Comparison of ENCODE assay signal across 21 cellular contexts in genomic region chr16:65509172-65509571, GRCh38.
DNase-seq lines count a peak whose midpoint lies in the region; ATAC-seq, FAIRE-seq and TF ChIP-seq lines count a peak whose summit lies in the region.
"Had no signal": no experiment of that assay in that cellular context is flagged by ENCODE, and none has a peak within 500 bp of the region (broad histone marks: within the 10 kb centered on the region; RNA-seq: fewer than 3 reads in every experiment).

No MANE protein-coding gene starts in this region.

- no peak for FAIRE-seq in bronchial epithelial cell (lab: Jason Lieb, UNC)
- FAIRE-seq: G401.6, H54 had no signal

- ATAC-seq in GM18861 (IDR thresholded peaks at IDR 0.05; ENCODE audit: unreplicated experiment) (no peak), HG02938 (IDR thresholded peaks at IDR 0.05; ENCODE audit: unreplicated experiment) (no peak)
- ATAC-seq: CD8-positive, alpha-beta T cell had no signal

- H3K27me3 Mint-ChIP-seq in immature natural killer cell (ENCODE audit: low read depth in 3 of 3): peaks cover 0 to 2% (median 2%) of the 10 kb centered on the region in 3 donors

- DNase-seq in NCI-H226 (peak; percentile 83), bronchial epithelial cell (ENCODE audit: low read depth) (peak; percentile 49), kidney tubule cell (ENCODE audit: low spot score) (peak; percentile 23), immature natural killer cell (no peak), GM13976 (ENCODE audit: low spot score) (no peak)
- DNase-seq: CD8-positive, alpha-beta T cell; DMS79 treated with DMSO at 0.1 percent for 48 hours; HFFc6; MM.1S; NCI-H1092 treated with DMSO at 0.1 percent for 48 hours; NCI-H1694; NCI-H2107; NCI-H2227 treated with DMSO at 0.1 percent for 48 hours; NCI-H524 treated with DMSO at 0.1 percent for 48 hours; RPMI8226; SIG-M5 had no signal

- H3K4me3 ChIP-seq in bronchial epithelial cell (ENCODE audit: low read depth, low read length): no peak overlapping the region
- H3K4me3 ChIP-seq: BLaER1 had no signal

- no peaks in the 10 kb centered on the region for H3K4me1 Mint-ChIP-seq in immature natural killer cell

- H3K9me3 Mint-ChIP-seq in immature natural killer cell: peaks cover 0 to 8% (median 2%) of the 10 kb centered on the region in 6 donors
- H3K9me3 Mint-ChIP-seq: HFFc6 had no signal

- H3K36me3 ChIP-seq in bronchial epithelial cell (ENCODE audit: control insufficient read depth, insufficient read depth, low read length): no peaks in the 10 kb centered on the region
- H3K36me3 ChIP-seq: BLaER1 had no signal

- TF ChIP-seq CTCF in bronchial epithelial cell (IDR thresholded peaks at IDR 0.05; ENCODE audit: insufficient read depth, low read length, severe bottlenecking) (no peak), GM13976 (IDR thresholded peaks at IDR 0.05; ENCODE audit: borderline replicate concordance, control extremely low read depth, extremely low read depth, insufficient read depth, missing control alignments) (no peak)

- in situ Hi-C loops in GM13976 (cut with MboI; ENCODE audit: low sequenced_read_pairs, unreplicated experiment): no loop called here

- H3K4me3 Mint-ChIP-seq in immature natural killer cell: no peak overlapping the region
- H3K4me3 Mint-ChIP-seq: CD8-positive, alpha-beta T cell; HFFc6 had no signal

- H3K36me3 Mint-ChIP-seq in immature natural killer cell: no peaks in the 10 kb centered on the region
- H3K36me3 Mint-ChIP-seq: CD8-positive, alpha-beta T cell had no signal

- no peak overlapping the region for H3K27ac Mint-ChIP-seq in immature natural killer cell
- H3K27ac Mint-ChIP-seq: CD8-positive, alpha-beta T cell; HFFc6 had no signal

- H3K27me3 ChIP-seq in bronchial epithelial cell (ENCODE audit: control insufficient read depth, insufficient read depth, low read length): no peaks in the 10 kb centered on the region
- H3K27me3 ChIP-seq: BLaER1 had no signal

Comparison
In these comparisons a context has a peak if more than half of its experiments do, and no peak if none do; other contexts are left out.
1. DNase-seq: peak in NCI-H226 (single experiment), bronchial epithelial cell (single experiment) and kidney tubule cell (single experiment); none in immature natural killer cell (0 of 3) and GM13976 (single experiment).